Comparison of ENCODE assay signal across 18 cellular contexts in the genomic region with DNA sequence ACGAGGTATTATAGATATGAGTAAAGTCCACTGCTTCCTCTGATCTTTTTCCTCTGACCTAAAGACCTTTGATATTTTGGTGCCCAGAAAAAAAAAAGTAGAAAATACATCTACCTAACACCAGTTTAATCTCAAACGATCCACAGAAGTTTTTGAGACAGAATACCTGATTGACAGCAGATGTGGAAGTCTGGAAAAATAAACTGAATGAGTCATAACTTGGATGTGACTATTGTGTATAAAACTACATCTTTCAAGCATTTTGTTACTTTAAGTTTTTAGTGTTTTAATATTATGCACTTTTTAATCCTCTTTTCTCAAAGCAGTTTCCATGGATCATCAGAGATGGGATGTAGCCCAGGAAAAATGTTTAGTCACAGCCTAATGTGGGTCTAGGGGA.
"Had no signal": no experiment of that assay in that cellular context is flagged by ENCODE, and none has a peak within 500 bp of the region (broad histone marks: within the 10 kb centered on the region; RNA-seq: fewer than 3 reads in every experiment).

No MANE protein-coding gene starts in this region.

- H3K27me3 Mint-ChIP-seq: activated CD4-positive, alpha-beta memory T cell treated with anti-CD3 and anti-CD28 coated beads for 36 hours; activated CD4-positive, alpha-beta T cell treated with anti-CD3 and anti-CD28 coated beads for 36 hours; activated CD8-positive, alpha-beta memory T cell treated with anti-CD3 and anti-CD28 coated beads, Interleukin-2, amount 10 ng/mL, durations not matched to agents 7 days and 5 days; activated naive CD4-positive, alpha-beta T cell treated with anti-CD3 and anti-CD28 coated beads, Interleukin-2, amount 10 ng/mL, durations not matched to agents 7 days and 5 days; stimulated activated naive CD8-positive, alpha-beta T cell treated with anti-CD3 and anti-CD28 coated beads, Interleukin-15, amount 100 ng/mL, for 72 hours; type B pancreatic cell had no signal

- H3K4me3 Mint-ChIP-seq: activated CD4-positive, alpha-beta memory T cell treated with anti-CD3 and anti-CD28 coated beads for 36 hours; activated CD4-positive, alpha-beta T cell treated with anti-CD3 and anti-CD28 coated beads for 36 hours; activated CD8-positive, alpha-beta memory T cell treated with anti-CD3 and anti-CD28 coated beads, Interleukin-2, amount 10 ng/mL, durations not matched to agents 7 days and 5 days; activated naive CD4-positive, alpha-beta T cell treated with anti-CD3 and anti-CD28 coated beads, Interleukin-2, amount 10 ng/mL, durations not matched to agents 7 days and 5 days; mesothelial cell of epicardium; neural progenitor cell; stimulated activated naive CD8-positive, alpha-beta T cell treated with anti-CD3 and anti-CD28 coated beads, Interleukin-15, amount 100 ng/mL, for 72 hours; type B pancreatic cell had no signal

- H3K4me1 Mint-ChIP-seq: activated CD4-positive, alpha-beta T cell treated with anti-CD3 and anti-CD28 coated beads for 36 hours; activated CD8-positive, alpha-beta memory T cell treated with anti-CD3 and anti-CD28 coated beads, Interleukin-2, amount 10 ng/mL, durations not matched to agents 7 days and 5 days; activated naive CD4-positive, alpha-beta T cell treated with anti-CD3 and anti-CD28 coated beads, Interleukin-2, amount 10 ng/mL, durations not matched to agents 7 days and 5 days; mesothelial cell of epicardium; neural progenitor cell; stimulated activated naive CD8-positive, alpha-beta T cell treated with anti-CD3 and anti-CD28 coated beads, Interleukin-15, amount 100 ng/mL, for 72 hours had no signal

- DNase-seq: activated CD4-positive, alpha-beta memory T cell treated with anti-CD3 and anti-CD28 coated beads for 36 hours; activated CD4-positive, alpha-beta T cell treated with anti-CD3 and anti-CD28 coated beads for 36 hours; activated CD8-positive, alpha-beta memory T cell treated with anti-CD3 and anti-CD28 coated beads, Interleukin-2, amount 10 ng/mL, durations not matched to agents 7 days and 5 days; activated naive CD4-positive, alpha-beta T cell treated with anti-CD3 and anti-CD28 coated beads, Interleukin-2, amount 10 ng/mL, durations not matched to agents 7 days and 5 days; activated T-cell treated with anti-CD3 and anti-CD28 coated beads, Interleukin-2, amount 50 U/mL, for 1 hour; caudate nucleus; colonic mucosa; left colon; ovary; sigmoid colon; spleen; stimulated activated naive CD8-positive, alpha-beta T cell treated with anti-CD3 and anti-CD28 coated beads, Interleukin-15, amount 100 ng/mL, for 72 hours had no signal

- H3K4me3 ChIP-seq: colonic mucosa, lung, neural progenitor cell, ovary, sigmoid colon, spleen had no signal

- H3K27ac Mint-ChIP-seq: activated CD4-positive, alpha-beta memory T cell treated with anti-CD3 and anti-CD28 coated beads for 36 hours; activated CD4-positive, alpha-beta T cell treated with anti-CD3 and anti-CD28 coated beads for 36 hours; activated CD8-positive, alpha-beta memory T cell treated with anti-CD3 and anti-CD28 coated beads, Interleukin-2, amount 10 ng/mL, durations not matched to agents 7 days and 5 days; activated naive CD4-positive, alpha-beta T cell treated with anti-CD3 and anti-CD28 coated beads, Interleukin-2, amount 10 ng/mL, durations not matched to agents 7 days and 5 days; activated T-helper 2 cell treated with anti-CD3 and anti-CD28 coated beads, Interferon-gamma antibody, Interleukin-2, Interleukin-4, amounts not matched to agents 10 μg/mL and 5 μg/mL and 100 μg/mL, durations not matched to agents 14 hours and 24 hours and 36 hours; mesothelial cell of epicardium; neural progenitor cell; stimulated activated naive CD8-positive, alpha-beta T cell treated with anti-CD3 and anti-CD28 coated beads, Interleukin-15, amount 100 ng/mL, for 72 hours; type B pancreatic cell had no signal

- H3K36me3 Mint-ChIP-seq: activated CD4-positive, alpha-beta memory T cell treated with anti-CD3 and anti-CD28 coated beads for 36 hours; activated CD8-positive, alpha-beta memory T cell treated with anti-CD3 and anti-CD28 coated beads, Interleukin-2, amount 10 ng/mL, durations not matched to agents 7 days and 5 days; activated naive CD4-positive, alpha-beta T cell treated with anti-CD3 and anti-CD28 coated beads, Interleukin-2, amount 10 ng/mL, durations not matched to agents 7 days and 5 days; mesothelial cell of epicardium; neural progenitor cell; type B pancreatic cell had no signal

- ATAC-seq: activated CD4-positive, alpha-beta T cell treated with anti-CD3 and anti-CD28 coated beads for 36 hours; activated CD8-positive, alpha-beta memory T cell treated with anti-CD3 and anti-CD28 coated beads, Interleukin-2, amount 10 ng/mL, durations not matched to agents 7 days and 5 days; esophagus mucosa; left colon; stimulated activated naive CD8-positive, alpha-beta T cell treated with anti-CD3 and anti-CD28 coated beads, Interleukin-15, amount 100 ng/mL, for 72 hours had no signal
